8 cellular contexts compared by ENCODE assay signal in genomic region chr11:78188809-78189724, GRCh38. TPM values are rescaled to one million over a fixed set of nuclear protein-coding genes. Genes with fewer than 3 reads are reported as not detected.
DNase-seq lines count a peak whose midpoint lies in the region; ATAC-seq and TF ChIP-seq lines count a peak whose summit lies in the region.

Gene USP35 (plus strand): TSS chr11:78188919. CDS start chr11:78196246, 7,327 bp downstream.

- H3K27me3 ChIP-seq in left ventricle myocardium inferior (ENCODE audit: low read depth): no peaks in the 10 kb centered on the region
- H3K27me3 ChIP-seq in skeletal muscle tissue (ENCODE audit: control insufficient read depth in 3 of 3, insufficient read depth in 3 of 3, low read length in 3 of 3): no peaks in the 10 kb centered on the region

- H3K36me3 ChIP-seq in left ventricle myocardium inferior (no peaks in the 10 kb centered on the region), skeletal muscle tissue (ENCODE audit: control insufficient read depth in 3 of 3, insufficient read depth in 3 of 3, low read length in 3 of 3) (peaks cover 0 to 2% (median 2%) of the 10 kb centered on the region in 3 donors)

- H3K4me1 ChIP-seq in left ventricle myocardium inferior (peaks cover 67% of the 10 kb centered on the region), skeletal muscle tissue (ENCODE audit: control insufficient read depth in 3 of 3, insufficient read depth in 3 of 3, low read length in 3 of 3) (peaks cover 44 to 54% (median 44%) of the 10 kb centered on the region in 3 donors)

- intact Hi-C loops in activated CD4-positive, alpha-beta memory T cell treated with anti-CD3 and anti-CD28 coated beads for 36 hours (cut with micrococcal nuclease): loop anchor here (1.0 to 5.0 kb wide), 10 partner anchors 13 to 454 kb away; partner anchors contain the start of genes AAMDC, ALG8, GAB2 and INTS4
- intact Hi-C loops in left ventricle myocardium inferior (cut with micrococcal nuclease): no loop called here

- ATAC-seq in HG03378 (IDR thresholded peaks at IDR 0.05; ENCODE audit: unreplicated experiment): no peak

- CTCF ChIA-PET in activated CD4-positive, alpha-beta memory T cell treated with anti-CD3 and anti-CD28 coated beads for 36 hours (lab: Charles Lee): interaction anchor here (0.8 to 2.2 kb wide), 5 partner anchors 13 to 375 kb away, joined by 3 to 8 read pairs (median 4); partner anchors contain the start of gene ALG8

- H3K9me3 ChIP-seq in left ventricle myocardium inferior (replicated peaks): no peaks in the 10 kb centered on the region
- no peaks in the 10 kb centered on the region for H3K9me3 ChIP-seq in skeletal muscle tissue (ENCODE audit: control insufficient read depth in 3 of 3, low read length in 3 of 3)

- H3K27me3 Mint-ChIP-seq in activated CD4-positive, alpha-beta memory T cell treated with anti-CD3 and anti-CD28 coated beads for 36 hours: no peaks in the 10 kb centered on the region

- H3K27ac ChIP-seq in left ventricle myocardium inferior (replicated peaks) (peak within 1 kb of the TSS; percentile 91), skeletal muscle tissue (ENCODE audit: low read depth, low read length) (peak within 1 kb of the TSS; percentile 71)

- TF ChIP-seq CTCF in left ventricle myocardium inferior (IDR thresholded peaks at IDR 0.05; ENCODE audit: borderline replicate concordance): no peak

- H3K36me3 Mint-ChIP-seq in activated CD4-positive, alpha-beta memory T cell treated with anti-CD3 and anti-CD28 coated beads for 36 hours: no peaks in the 10 kb centered on the region

- H3K4me1 Mint-ChIP-seq in activated CD4-positive, alpha-beta memory T cell treated with anti-CD3 and anti-CD28 coated beads for 36 hours (ENCODE audit: low read depth): peaks cover 60% of the 10 kb centered on the region

- DNase-seq in activated effector memory CD4-positive, alpha-beta T cell treated with anti-CD3 and anti-CD28 coated beads, Interleukin-2, amount 50 U/mL, for 16 hours: peak; percentile 64
- no peak for DNase-seq in activated effector memory CD4-positive, alpha-beta T cell treated with Interleukin-2 at 50 U/mL for 16 hours
- peak; percentile 17 for DNase-seq in activated CD4-positive, alpha-beta memory T cell treated with anti-CD3 and anti-CD28 coated beads for 36 hours
- DNase-seq in left ventricle myocardium inferior (no peak), NCI-H748 treated with DMSO at 0.1 percent for 48 hours (lab: John Stamatoyannopoulos, UW) (no peak), NCI-H187 treated with DMSO at 0.1 percent for 48 hours (lab: John Stamatoyannopoulos, UW) (no peak)

- POLR2A ChIA-PET in activated CD4-positive, alpha-beta memory T cell treated with anti-CD3 and anti-CD28 coated beads for 36 hours (lab: Charles Lee): interaction anchor here (0.7 to 2.6 kb wide), 9 partner anchors 13 to 385 kb away, joined by 3 to 13 read pairs (median 5); partner anchors contain the start of genes ALG8, GAB2, INTS4 and NARS2

- H3K4me3 ChIP-seq in left ventricle myocardium inferior (peak within 1 kb of the TSS; percentile 89), skeletal muscle tissue (ENCODE audit: low read length in 3 of 3) (peak within 1 kb of the TSS; percentile 85 to 98 (median 96))

- H3K9me3 Mint-ChIP-seq in activated CD4-positive, alpha-beta memory T cell treated with anti-CD3 and anti-CD28 coated beads for 36 hours: no peaks in the 10 kb centered on the region

- peak within 1 kb of the TSS; percentile 70 to 84 (median 73) for H3K9ac ChIP-seq in skeletal muscle tissue (ENCODE audit: low read depth in 1 of 3, low read length in 3 of 3)

- peak within 1 kb of the TSS; percentile 98 for H3K27ac Mint-ChIP-seq in activated CD4-positive, alpha-beta memory T cell treated with anti-CD3 and anti-CD28 coated beads for 36 hours

- H3K4me3 Mint-ChIP-seq in activated CD4-positive, alpha-beta memory T cell treated with anti-CD3 and anti-CD28 coated beads for 36 hours: peak within 1 kb of the TSS; percentile 98

RNA-seq across cellular contexts. Expression of gene USP35, which starts in this region (rescaled TPM):
- total RNA-seq in activated CD4-positive, alpha-beta memory T cell treated with anti-CD3 and anti-CD28 coated beads for 36 hours: 1 to 10 TPM; 9.3 to 9.6 TPM
- total RNA-seq in left ventricle myocardium inferior (5.8 TPM), skeletal muscle tissue (4.7 TPM)

Comparison
In these comparisons a context has a peak if more than half of its experiments do, and no peak if none do; other contexts are left out.
1. DNase-seq: peak in activated effector memory CD4-positive, alpha-beta T cell treated with anti-CD3 and anti-CD28 coated beads, Interleukin-2, amount 50 U/mL, for 16 hours (single experiment) and activated CD4-positive, alpha-beta memory T cell treated with anti-CD3 and anti-CD28 coated beads for 36 hours (single experiment); none in activated effector memory CD4-positive, alpha-beta T cell treated with Interleukin-2 at 50 U/mL for 16 hours (single experiment), left ventricle myocardium inferior (single experiment), NCI-H748 treated with DMSO at 0.1 percent for 48 hours (single experiment) and NCI-H187 treated with DMSO at 0.1 percent for 48 hours (single experiment).